15 cellular contexts compared by ENCODE assay signal in the genomic region with DNA sequence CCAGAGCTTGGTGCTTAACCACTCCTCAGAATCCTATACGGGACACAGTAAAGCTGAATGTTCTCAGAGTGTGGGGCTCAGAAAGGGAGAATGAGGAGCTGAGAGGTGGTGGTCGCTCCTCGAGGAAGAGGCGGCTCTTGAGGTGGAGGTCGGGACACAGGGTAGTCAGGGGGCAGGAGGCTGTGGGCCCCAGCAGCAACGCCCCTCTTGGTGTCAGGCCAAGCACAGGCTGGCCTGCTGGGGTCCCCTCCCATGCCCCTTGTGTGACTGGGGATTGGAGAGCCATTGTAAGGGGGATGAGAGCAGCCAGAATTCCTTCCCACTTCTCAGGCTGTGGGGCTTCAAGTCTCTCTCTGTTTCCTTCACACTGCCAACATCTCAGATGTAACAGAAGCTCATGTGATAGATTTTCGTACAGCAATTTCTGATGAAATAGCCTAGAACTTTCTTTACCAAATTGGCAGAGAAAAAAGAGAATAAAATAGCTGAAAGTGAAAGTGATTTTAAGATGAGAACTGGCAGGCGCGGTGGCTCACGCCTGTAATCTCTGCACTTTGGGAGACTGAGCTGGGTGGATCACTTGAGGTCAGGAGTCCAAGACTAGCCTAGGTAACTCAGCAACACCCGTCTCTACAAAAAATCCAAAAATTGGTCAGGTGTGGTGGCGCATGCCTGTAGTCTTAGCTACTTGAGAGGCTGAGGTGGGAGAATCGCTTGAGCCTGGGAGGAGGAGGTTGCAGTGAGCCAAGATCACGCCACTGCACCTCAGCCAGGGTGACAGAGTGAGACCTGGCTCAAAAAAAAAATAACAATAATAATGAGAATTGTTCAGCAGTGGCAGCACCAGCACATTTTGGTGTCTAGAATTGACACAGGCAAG.
DNase-seq lines count a peak whose midpoint lies in the region; ATAC-seq and TF ChIP-seq lines count a peak whose summit lies in the region.
"Had no signal": no experiment of that assay in that cellular context is flagged by ENCODE, and none has a peak within 500 bp of the region (broad histone marks: within the 10 kb centered on the region; RNA-seq: fewer than 3 reads in every experiment).

No MANE protein-coding gene starts in this region.

- H3K27me3 Mint-ChIP-seq in activated CD4-positive, alpha-beta T cell treated with anti-CD3 and anti-CD28 coated beads for 36 hours = no peaks in the 10 kb centered on the region
- no peaks in the 10 kb centered on the region for H3K27me3 Mint-ChIP-seq in T-helper 1 cell treated with Interleukin-12 subunit alpha and Interleukin-12 subunit beta and Interleukin-4 antibody, amounts not matched to agents 30 μg/mL and 1 μg/mL, for 36 hours (ENCODE audit: low read depth)
- H3K27me3 Mint-ChIP-seq in central memory CD8-positive, alpha-beta T cell = peaks cover 5% of the 10 kb centered on the region
- H3K27me3 Mint-ChIP-seq in naive thymus-derived CD4-positive, alpha-beta T cell = peaks cover 0 to 8% (median 0%) of the 10 kb centered on the region in 5 donors
- H3K27me3 Mint-ChIP-seq in CD14-positive monocyte (ENCODE audit: low read depth in 3 of 3) = peaks cover 4 to 7% (median 5%) of the 10 kb centered on the region in 3 donors

- ATAC-seq in activated CD4-positive, alpha-beta T cell treated with anti-CD3 and anti-CD28 coated beads for 36 hours = peak; percentile 57
- peak; percentile 34 for ATAC-seq in central memory CD8-positive, alpha-beta T cell (replicated peaks; ENCODE audit: extremely low read depth, poor library complexity, severe bottlenecking)
- ATAC-seq in naive thymus-derived CD4-positive, alpha-beta T cell = peak; percentile 27

- peak overlapping the region; percentile 49 for H3K4me3 ChIP-seq in naive thymus-derived CD4-positive, alpha-beta T cell (ENCODE audit: low read length)
- H3K4me3 ChIP-seq: Peyer's patch, tibial nerve had no signal

- intact Hi-C loops in activated CD4-positive, alpha-beta T cell treated with anti-CD3 and anti-CD28 coated beads for 36 hours (cut with DNase I, micrococcal nuclease) = no loop called here
- intact Hi-C loops in naive thymus-derived CD4-positive, alpha-beta T cell (cut with micrococcal nuclease) = loop anchor here in 1 of 2 donors (10.0 kb wide), 1 partner anchor 126 kb away; no protein-coding TSS in a partner anchor
- intact Hi-C loops in CD14-positive monocyte (cut with micrococcal nuclease) = no loop called here

- H3K27ac Mint-ChIP-seq in activated CD4-positive, alpha-beta T cell treated with anti-CD3 and anti-CD28 coated beads for 36 hours = peak overlapping the region; percentile 85
- no peak overlapping the region for H3K27ac Mint-ChIP-seq in T-helper 1 cell treated with Interleukin-12 subunit alpha and Interleukin-12 subunit beta and Interleukin-4 antibody, amounts not matched to agents 30 μg/mL and 1 μg/mL, for 36 hours
- H3K27ac Mint-ChIP-seq in central memory CD8-positive, alpha-beta T cell (ENCODE audit: low read depth) = peak overlapping the region; percentile 90
- peak overlapping the region; percentile 76 to 96 (median 92) for H3K27ac Mint-ChIP-seq in naive thymus-derived CD4-positive, alpha-beta T cell
- no peak overlapping the region for H3K27ac Mint-ChIP-seq in CD14-positive monocyte

- peak overlapping the region; percentile 55 for H3K4me3 Mint-ChIP-seq in activated CD4-positive, alpha-beta T cell treated with anti-CD3 and anti-CD28 coated beads for 36 hours
- H3K4me3 Mint-ChIP-seq in T-helper 1 cell treated with Interleukin-12 subunit alpha and Interleukin-12 subunit beta and Interleukin-4 antibody, amounts not matched to agents 30 μg/mL and 1 μg/mL, for 36 hours = peak overlapping the region; percentile 47
- H3K4me3 Mint-ChIP-seq in central memory CD8-positive, alpha-beta T cell = peak overlapping the region; percentile 71
- H3K4me3 Mint-ChIP-seq in naive thymus-derived CD4-positive, alpha-beta T cell = peak overlapping the region; percentile 27 to 87 (median 76)
- H3K4me3 Mint-ChIP-seq in CD14-positive monocyte = peak overlapping the region in 1 of 2 donors; percentile 21

- peak; percentile 51 for DNase-seq in activated CD4-positive, alpha-beta T cell treated with anti-CD3 and anti-CD28 coated beads for 36 hours
- DNase-seq in activated CD4-positive, alpha-beta T cell treated with anti-CD3 and anti-CD28 coated beads for 1 hour = no peak
- DNase-seq in central memory CD8-positive, alpha-beta T cell (ENCODE audit: low spot score in 2 of 2) = no peak
- peak in 4 of 9 donors; percentile 10 to 34 (median 20) for DNase-seq in naive thymus-derived CD4-positive, alpha-beta T cell
- DNase-seq in CD14-positive monocyte (ENCODE audit: low spot score) = no peak
- no peak for DNase-seq in GM10248 (ENCODE audit: extremely low spot score)
- no peak for DNase-seq in putamen (ENCODE audit: low spot score)
- DNase-seq: activated CD4-positive, CD25-positive, alpha-beta regulatory T cell; activated gamma-delta T cell; NCI-H2081 treated with DMSO at 0.1 percent for 48 hours; NCI-H526 treated with DMSO at 0.1 percent for 48 hours; Peyer's patch had no signal

- no peaks in the 10 kb centered on the region for H3K36me3 ChIP-seq in naive thymus-derived CD4-positive, alpha-beta T cell (ENCODE audit: control insufficient read depth in 2 of 3, insufficient read depth in 3 of 3, low read length in 3 of 3)

- no peaks in the 10 kb centered on the region for H3K36me3 Mint-ChIP-seq in activated CD4-positive, alpha-beta T cell treated with anti-CD3 and anti-CD28 coated beads for 36 hours (ENCODE audit: low read depth)
- H3K36me3 Mint-ChIP-seq in T-helper 1 cell treated with Interleukin-12 subunit alpha and Interleukin-12 subunit beta and Interleukin-4 antibody, amounts not matched to agents 30 μg/mL and 1 μg/mL, for 36 hours (ENCODE audit: low read depth) = no peaks in the 10 kb centered on the region
- H3K36me3 Mint-ChIP-seq in central memory CD8-positive, alpha-beta T cell (ENCODE audit: insufficient read depth) = peaks cover 3% of the 10 kb centered on the region
- H3K36me3 Mint-ChIP-seq in naive thymus-derived CD4-positive, alpha-beta T cell = peaks cover 0 to 14% (median 11%) of the 10 kb centered on the region in 5 donors
- no peaks in the 10 kb centered on the region for H3K36me3 Mint-ChIP-seq in CD14-positive monocyte

- TF ChIP-seq CTCF in CD14-positive monocyte (IDR thresholded peaks at IDR 0.05) (no peak), GM10248 (IDR thresholded peaks at IDR 0.05; ENCODE audit: control extremely low read depth, extremely low read depth, low read depth, missing control alignments) (no peak)

- H3K27ac ChIP-seq in naive thymus-derived CD4-positive, alpha-beta T cell (ENCODE audit: low read depth, low read length) = peak overlapping the region; percentile 54
- H3K27ac ChIP-seq: 22Rv1, tibial nerve had no signal

- peaks cover 4 to 29% of the 10 kb centered on the region in 2 donors for H3K4me1 ChIP-seq in naive thymus-derived CD4-positive, alpha-beta T cell (ENCODE audit: control insufficient read depth in 2 of 2, insufficient read depth in 2 of 2, low read length in 2 of 2)
- H3K4me1 ChIP-seq: tibial nerve had no signal

- POLR2A ChIA-PET in activated CD4-positive, alpha-beta T cell treated with anti-CD3 and anti-CD28 coated beads for 36 hours (lab: Charles Lee) = interaction anchor here (0.5 kb wide), 1 partner anchor 1458 kb away, joined by 9 read pairs; no protein-coding TSS in a partner anchor
- POLR2A ChIA-PET in naive thymus-derived CD4-positive, alpha-beta T cell (lab: Charles Lee) = interaction anchor here (1.1 to 1.8 kb wide), 2 partner anchors 17 to 61 kb away, joined by 4 to 8 read pairs; a partner anchor contains a TSS
- POLR2A ChIA-PET in GM10248 (lab: Yijun Ruan, JAX) = no interaction called here

- H3K27me3 ChIP-seq in naive thymus-derived CD4-positive, alpha-beta T cell (ENCODE audit: control insufficient read depth in 2 of 2, insufficient read depth in 2 of 2, low read length in 2 of 2) = no peaks in the 10 kb centered on the region
- H3K27me3 ChIP-seq: Peyer's patch, tibial nerve had no signal

- H3K4me1 Mint-ChIP-seq in activated CD4-positive, alpha-beta T cell treated with anti-CD3 and anti-CD28 coated beads for 36 hours = peaks cover 23% of the 10 kb centered on the region
- H3K4me1 Mint-ChIP-seq in T-helper 1 cell treated with Interleukin-12 subunit alpha and Interleukin-12 subunit beta and Interleukin-4 antibody, amounts not matched to agents 30 μg/mL and 1 μg/mL, for 36 hours (ENCODE audit: low read depth) = peaks cover 18% of the 10 kb centered on the region
- peaks cover 22% of the 10 kb centered on the region for H3K4me1 Mint-ChIP-seq in central memory CD8-positive, alpha-beta T cell
- peaks cover 24 to 54% (median 48%) of the 10 kb centered on the region in 7 donors for H3K4me1 Mint-ChIP-seq in naive thymus-derived CD4-positive, alpha-beta T cell
- H3K4me1 Mint-ChIP-seq in CD14-positive monocyte = peaks cover 7% of the 10 kb centered on the region

- CTCF ChIA-PET in activated CD4-positive, alpha-beta T cell treated with anti-CD3 and anti-CD28 coated beads for 36 hours (lab: Charles Lee) = interaction anchor here (0.5 to 1.6 kb wide), 2 partner anchors 12 to 643 kb away, joined by 3 to 4 read pairs; no protein-coding TSS in a partner anchor
- CTCF ChIA-PET in naive thymus-derived CD4-positive, alpha-beta T cell (lab: Charles Lee) = interaction anchor here (0.8 to 1.3 kb wide), 5 partner anchors 11 to 332 kb away, joined by 3 to 4 read pairs (median 3); no protein-coding TSS in a partner anchor
- CTCF ChIA-PET in GM10248 (lab: Yijun Ruan, JAX) = interaction anchor here (1.2 to 1.3 kb wide), 2 partner anchors 9 to 63 kb away, joined by 3 read pairs; no protein-coding TSS in a partner anchor

- H3K9me3 Mint-ChIP-seq in activated CD4-positive, alpha-beta T cell treated with anti-CD3 and anti-CD28 coated beads for 36 hours (ENCODE audit: low read depth) = no peaks in the 10 kb centered on the region
- H3K9me3 Mint-ChIP-seq in T-helper 1 cell treated with Interleukin-12 subunit alpha and Interleukin-12 subunit beta and Interleukin-4 antibody, amounts not matched to agents 30 μg/mL and 1 μg/mL, for 36 hours = no peaks in the 10 kb centered on the region
- H3K9me3 Mint-ChIP-seq in central memory CD8-positive, alpha-beta T cell = no peaks in the 10 kb centered on the region
- no peaks in the 10 kb centered on the region for H3K9me3 Mint-ChIP-seq in naive thymus-derived CD4-positive, alpha-beta T cell
- peaks cover 0 to 2% (median 0%) of the 10 kb centered on the region in 7 donors for H3K9me3 Mint-ChIP-seq in CD14-positive monocyte

- H3K9me3 ChIP-seq in naive thymus-derived CD4-positive, alpha-beta T cell (ENCODE audit: control insufficient read depth in 2 of 3, low read length in 3 of 3) = no peaks in the 10 kb centered on the region
- H3K9me3 ChIP-seq: Peyer's patch, tibial nerve had no signal

Comparison
In these comparisons a context has a peak if more than half of its experiments do, and no peak if none do; other contexts are left out.
1. H3K27ac Mint-ChIP-seq: peak in activated CD4-positive, alpha-beta T cell treated with anti-CD3 and anti-CD28 coated beads for 36 hours (single experiment), central memory CD8-positive, alpha-beta T cell (single experiment) and naive thymus-derived CD4-positive, alpha-beta T cell (9 of 9); none in T-helper 1 cell treated with Interleukin-12 subunit alpha and Interleukin-12 subunit beta and Interleukin-4 antibody, amounts not matched to agents 30 μg/mL and 1 μg/mL, for 36 hours (single experiment) and CD14-positive monocyte (0 of 7).
2. Peak in every context shown above with its lines, with median percentiles within 50 percentile points of each other: ATAC-seq.